1 cellular context compared by ENCODE assay signal in the genomic region with DNA sequence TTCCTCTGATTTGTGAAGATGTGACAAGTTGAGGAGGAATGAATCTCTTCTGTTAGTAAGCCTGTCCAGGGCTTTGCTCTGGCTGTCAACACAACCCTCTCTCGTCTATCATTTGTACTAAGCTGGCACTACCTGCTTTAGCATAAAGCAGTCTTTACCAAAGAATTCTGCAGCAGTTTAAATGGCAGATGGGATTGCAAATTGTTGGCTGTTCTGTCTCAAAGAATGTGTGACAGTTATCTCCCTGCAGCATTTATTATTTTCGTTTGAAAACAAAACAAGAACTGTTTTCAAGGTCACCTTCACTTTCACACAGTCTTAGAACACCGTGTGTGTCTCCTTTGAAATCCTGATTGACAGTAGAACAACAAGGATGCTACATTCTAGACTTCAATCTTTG.
TF ChIP-seq lines count a peak whose summit lies in the region.

No MANE protein-coding gene starts in this region.

TF ChIP-seq in SK-N-SH treated with all-trans-retinoic acid at 6 μM for 48 hours, 23 proteins besides CTCF, POLR2A, EP300 and RAD21 (continued from another document):
- TF ChIP-seq, protein P1, sequence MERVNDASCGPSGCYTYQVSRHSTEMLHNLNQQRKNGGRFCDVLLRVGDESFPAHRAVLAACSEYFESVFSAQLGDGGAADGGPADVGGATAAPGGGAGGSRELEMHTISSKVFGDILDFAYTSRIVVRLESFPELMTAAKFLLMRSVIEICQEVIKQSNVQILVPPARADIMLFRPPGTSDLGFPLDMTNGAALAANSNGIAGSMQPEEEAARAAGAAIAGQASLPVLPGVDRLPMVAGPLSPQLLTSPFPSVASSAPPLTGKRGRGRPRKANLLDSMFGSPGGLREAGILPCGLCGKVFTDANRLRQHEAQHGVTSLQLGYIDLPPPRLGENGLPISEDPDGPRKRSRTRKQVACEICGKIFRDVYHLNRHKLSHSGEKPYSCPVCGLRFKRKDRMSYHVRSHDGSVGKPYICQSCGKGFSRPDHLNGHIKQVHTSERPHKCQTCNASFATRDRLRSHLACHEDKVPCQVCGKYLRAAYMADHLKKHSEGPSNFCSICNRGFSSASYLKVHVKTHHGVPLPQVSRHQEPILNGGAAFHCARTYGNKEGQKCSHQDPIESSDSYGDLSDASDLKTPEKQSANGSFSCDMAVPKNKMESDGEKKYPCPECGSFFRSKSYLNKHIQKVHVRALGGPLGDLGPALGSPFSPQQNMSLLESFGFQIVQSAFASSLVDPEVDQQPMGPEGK (CRISPR knock-in tag; IDR thresholded peaks at IDR 0.05; ENCODE audit: borderline replicate concordance) = no peak
- TF ChIP-seq ESRRG (CRISPR knock-in tag; IDR thresholded peaks at IDR 0.05) (no peak), ZFP30 (CRISPR knock-in tag; IDR thresholded peaks at IDR 0.05) (no peak), TOX (CRISPR knock-in tag; IDR thresholded peaks at IDR 0.05; ENCODE audit: borderline replicate concordance) (peak; percentile 54; the same call in 1 of the 2 replicates), GLIS3 (CRISPR knock-in tag; IDR thresholded peaks at IDR 0.05) (no peak), OSR1 (CRISPR knock-in tag; IDR thresholded peaks at IDR 0.05) (no peak)
